ENCODE assay signal across 12 cellular contexts in genomic region chr14:22478670-22479069, GRCh38.
DNase-seq lines count a peak whose midpoint lies in the region; ATAC-seq, FAIRE-seq and TF ChIP-seq lines count a peak whose summit lies in the region.
"Had no signal": no experiment of that assay in that cellular context is flagged by ENCODE, and none has a peak within 500 bp of the region (broad histone marks: within the 10 kb centered on the region; RNA-seq: fewer than 3 reads in every experiment).

No MANE protein-coding gene starts in this region.

- no peaks in the 10 kb centered on the region for H3K9me3 ChIP-seq in heart right ventricle
- no peaks in the 10 kb centered on the region for H3K9me3 ChIP-seq in right atrium auricular region
- no peaks in the 10 kb centered on the region for H3K9me3 ChIP-seq in fibroblast of lung (ENCODE audit: control insufficient read depth, insufficient read depth, low read depth, low read length)
- no peaks in the 10 kb centered on the region for H3K9me3 ChIP-seq in tibial nerve
- H3K9me3 ChIP-seq: gastroesophageal sphincter had no signal

- intact Hi-C loops in heart right ventricle (cut with DNase I), result loop anchor here in 1 of 10 donors (5.0 kb wide), 1 partner anchor 161 kb away; no protein-coding TSS in a partner anchor

- H4K20me1 ChIP-seq in fibroblast of lung (ENCODE audit: control insufficient read depth, extremely low read depth, insufficient read depth, low read length), result no peaks in the 10 kb centered on the region

- 34 to 50% methylated on average over 3 of the region's 3 CpGs for WGBS in heart right ventricle, 2 donors
- 12 to 16% methylated on average over 3 of the region's 3 CpGs for WGBS in tibial nerve, 2 donors

- no peak overlapping the region for H3K9ac ChIP-seq in fibroblast of lung (ENCODE audit: insufficient read depth, low read length)

- DNase-seq in heart right ventricle (peak; percentile 35 to 53), right atrium auricular region (ENCODE audit: low spot score) (no peak), NCI-H82 treated with DMSO at 0.1 percent for 48 hours (lab: John Stamatoyannopoulos, UW; ENCODE audit: unreplicated experiment) (peak; percentile 85), fibroblast of lung (ENCODE audit: low read depth in 2 of 2) (peak; percentile 28 to 41), tibial nerve (ENCODE audit: low spot score in 2 of 2) (peak in 1 of 2 donors; percentile 24), NOMO-1 (lab: John Stamatoyannopoulos, UW; ENCODE audit: unreplicated experiment in 2 of 2) (no peak), RCC 7860 (ENCODE audit: low spot score) (no peak)
- DNase-seq: NCI-H2029 had no signal

- no peak for TF ChIP-seq EP300 in tibial nerve (IDR thresholded peaks at IDR 0.05)

- no peaks in the 10 kb centered on the region for H3K27me3 ChIP-seq in heart right ventricle
- H3K27me3 ChIP-seq in right atrium auricular region, result no peaks in the 10 kb centered on the region
- peaks cover 17% of the 10 kb centered on the region for H3K27me3 ChIP-seq in fibroblast of lung (ENCODE audit: control insufficient read depth, insufficient read depth, low read length)
- no peaks in the 10 kb centered on the region for H3K27me3 ChIP-seq in tibial nerve

- ATAC-seq in heart right ventricle (peak in 6 of 8 donors; percentile 36 to 69 (median 48)), HG03354 (IDR thresholded peaks at IDR 0.05; ENCODE audit: poor library complexity, severe bottlenecking, unreplicated experiment) (no peak)
- ATAC-seq: gastroesophageal sphincter had no signal

- no peak for FAIRE-seq in RCC 7860 (lab: Jason Lieb, UNC)
- FAIRE-seq: HTR-8/SVneo had no signal

- peak overlapping the region in 3 of 10 donors; percentile 1 to 52 (median 10) for H3K27ac ChIP-seq in heart right ventricle
- no peak overlapping the region for H3K27ac ChIP-seq in right atrium auricular region
- no peak overlapping the region for H3K27ac ChIP-seq in fibroblast of lung (ENCODE audit: insufficient read depth, low read length)
- peak overlapping the region in 3 of 4 donors; percentile 4 to 58 (median 9) for H3K27ac ChIP-seq in tibial nerve

- no peak overlapping the region for H2AFZ ChIP-seq in fibroblast of lung (ENCODE audit: low read length)

- TF ChIP-seq CTCF in heart right ventricle (IDR thresholded peaks at IDR 0.05), result no peak
- TF ChIP-seq CTCF in right atrium auricular region (IDR thresholded peaks at IDR 0.05), result no peak
- TF ChIP-seq CTCF in fibroblast of lung (conservative IDR thresholded peaks at IDR 0.05 in 1 of 2, IDR thresholded peaks at IDR 0.05 in 1 of 2; ENCODE audit: low read depth in 1 of 2, low read length in 2 of 2), result no peak
- no peak for TF ChIP-seq CTCF in tibial nerve (IDR thresholded peaks at IDR 0.05)

- no peak overlapping the region for H3K4me2 ChIP-seq in fibroblast of lung (ENCODE audit: extremely low read depth, insufficient read depth, low read length)

- H3K4me3 ChIP-seq in heart right ventricle (no peak overlapping the region), right atrium auricular region (no peak overlapping the region), fibroblast of lung (replicated peaks in 1 of 4; ENCODE audit: control extremely low read depth in 1 of 4, insufficient read depth in 1 of 4, low read depth in 3 of 4, low read length in 4 of 4) (no peak overlapping the region), tibial nerve (no peak overlapping the region)
- H3K4me3 ChIP-seq: gastroesophageal sphincter, lung had no signal

- H3K4me1 ChIP-seq in heart right ventricle, result peaks cover 0 to 94% (median 55%) of the 10 kb centered on the region in 9 donors
- H3K4me1 ChIP-seq in right atrium auricular region, result peaks cover 0 to 84% of the 10 kb centered on the region in 2 donors
- H3K4me1 ChIP-seq in fibroblast of lung (ENCODE audit: control insufficient read depth, extremely low read depth, insufficient read depth, low read length), result no peaks in the 10 kb centered on the region
- peaks cover 0 to 69% (median 10%) of the 10 kb centered on the region in 4 donors for H3K4me1 ChIP-seq in tibial nerve

- H3K36me3 ChIP-seq in heart right ventricle (no peaks in the 10 kb centered on the region), right atrium auricular region (no peaks in the 10 kb centered on the region), fibroblast of lung (ENCODE audit: control insufficient read depth, insufficient read depth, low read length) (no peaks in the 10 kb centered on the region), tibial nerve (no peaks in the 10 kb centered on the region)
- H3K36me3 ChIP-seq: gastroesophageal sphincter had no signal

- no peaks in the 10 kb centered on the region for H3K79me2 ChIP-seq in fibroblast of lung (ENCODE audit: control insufficient read depth, insufficient read depth, low read length)

- no peak for TF ChIP-seq POLR2A in tibial nerve (IDR thresholded peaks at IDR 0.05)

Comparison
In these comparisons a context has a peak if more than half of its experiments do, and no peak if none do; other contexts are left out.
1. DNase-seq: peak in heart right ventricle (2 of 2), NCI-H82 treated with DMSO at 0.1 percent for 48 hours (single experiment) and fibroblast of lung (2 of 2); none in right atrium auricular region (single experiment), NOMO-1 (0 of 2) and RCC 7860 (single experiment).
2. H3K27ac ChIP-seq: peak in tibial nerve (3 of 4); none in right atrium auricular region (0 of 2) and fibroblast of lung (single experiment).